34 cellular contexts compared by ENCODE assay signal in genomic region chr6:87919416-87919815, GRCh38.
"Had no signal": no experiment of that assay in that cellular context is flagged by ENCODE, and none has a peak within 500 bp of the region (broad histone marks: within the 10 kb centered on the region; RNA-seq: fewer than 3 reads in every experiment).

No MANE protein-coding gene starts in this region.

- H3K4me1 Mint-ChIP-seq: activated naive CD4-positive, alpha-beta T cell treated with anti-CD3 and anti-CD28 coated beads, Interleukin-2, amount 10 ng/mL, durations not matched to agents 7 days and 5 days had no signal

- H3K27me3 Mint-ChIP-seq: activated B cell treated with CpG ODN at 0.5 μM for 24 hours had no signal

- H3K36me3 Mint-ChIP-seq: activated CD4-positive, alpha-beta memory T cell treated with anti-CD3 and anti-CD28 coated beads for 36 hours; activated naive CD4-positive, alpha-beta T cell treated with anti-CD3 and anti-CD28 coated beads, Interleukin-2, amount 10 ng/mL, durations not matched to agents 7 days and 5 days; activated naive CD8-positive, alpha-beta T cell had no signal

- H3K9me3 ChIP-seq: colonic mucosa had no signal

- H3K9me3 Mint-ChIP-seq: activated CD4-positive, alpha-beta memory T cell treated with anti-CD3 and anti-CD28 coated beads for 36 hours; activated naive CD4-positive, alpha-beta T cell treated with anti-CD3 and anti-CD28 coated beads, Interleukin-2, amount 10 ng/mL, durations not matched to agents 7 days and 5 days; activated naive CD8-positive, alpha-beta T cell treated with anti-CD3 and anti-CD28 coated beads, Interleukin-2, amount 50 U/mL, for 24 hours; activated T-cell treated with anti-CD3 and anti-CD28 coated beads, Interleukin-2, amount 50 U/mL, for 4 hours; activated T-helper 1 cell treated with anti-CD3 and anti-CD28 coated beads, Interleukin-12 subunit alpha, Interleukin-12 subunit beta, Interleukin-2, Interleukin-4 antibody, amounts not matched to agents 30 ng/mL and 10 ng/mL and 1 ng/mL, durations not matched to agents 14 hours and 24 hours and 36 hours had no signal

- H3K27ac Mint-ChIP-seq: activated B cell treated with CpG ODN at 0.5 μM for 24 hours; activated CD4-positive, alpha-beta memory T cell treated with anti-CD3 and anti-CD28 coated beads for 36 hours; activated naive CD4-positive, alpha-beta T cell treated with anti-CD3 and anti-CD28 coated beads, Interleukin-2, amount 10 ng/mL, durations not matched to agents 7 days and 5 days; activated naive CD8-positive, alpha-beta T cell; activated naive CD8-positive, alpha-beta T cell treated with anti-CD3 and anti-CD28 coated beads, Interleukin-2, amount 50 U/mL, for 24 hours; activated T-helper 1 cell treated with anti-CD3 and anti-CD28 coated beads, Interleukin-12 subunit alpha, Interleukin-12 subunit beta, Interleukin-2, Interleukin-4 antibody, amounts not matched to agents 30 ng/mL and 10 ng/mL and 1 ng/mL, durations not matched to agents 14 hours and 24 hours and 36 hours had no signal

- H3K27me3 ChIP-seq: brain microvascular endothelial cell, colonic mucosa had no signal

- H3K4me1 ChIP-seq: colonic mucosa had no signal

- H3K4me3 ChIP-seq: colonic mucosa had no signal

- H3K4me3 Mint-ChIP-seq: activated B cell treated with CpG ODN at 0.5 μM for 24 hours; activated CD4-positive, alpha-beta memory T cell treated with anti-CD3 and anti-CD28 coated beads for 36 hours; activated naive CD4-positive, alpha-beta T cell treated with anti-CD3 and anti-CD28 coated beads, Interleukin-2, amount 10 ng/mL, durations not matched to agents 7 days and 5 days; activated naive CD8-positive, alpha-beta T cell; activated naive CD8-positive, alpha-beta T cell treated with anti-CD3 and anti-CD28 coated beads, Interleukin-2, amount 50 U/mL, for 24 hours; activated T-cell treated with anti-CD3 and anti-CD28 coated beads, Interleukin-2, amount 50 U/mL, for 4 hours; activated T-helper 1 cell treated with anti-CD3 and anti-CD28 coated beads, Interleukin-12 subunit alpha, Interleukin-12 subunit beta, Interleukin-2, Interleukin-4 antibody, amounts not matched to agents 30 ng/mL and 10 ng/mL and 1 ng/mL, durations not matched to agents 14 hours and 24 hours and 36 hours had no signal

- H3K36me3 ChIP-seq: brain microvascular endothelial cell, colonic mucosa had no signal

- DNase-seq: activated B cell treated with CpG ODN at 0.5 μM for 24 hours; activated CD4-positive, alpha-beta memory T cell treated with anti-CD3 and anti-CD28 coated beads for 36 hours; activated CD4-positive, alpha-beta T cell treated with anti-CD3 and anti-CD28 coated beads for 4 hours; activated CD4-positive, alpha-beta T cell treated with anti-CD3 and anti-CD28 coated beads, Interleukin-2, amount 50 U/mL, for 1 hour; activated CD4-positive, CD25-positive, alpha-beta regulatory T cell treated with anti-CD3 and anti-CD28 coated beads, Interleukin-2, amount 50 U/mL, for 72 hours; activated CD8-positive, alpha-beta memory T cell treated with anti-CD3 and anti-CD28 coated beads, Interleukin-2, amount 50 U/mL, for 4 hours; activated naive CD4-positive, alpha-beta T cell treated with anti-CD3 and anti-CD28 coated beads, Interleukin-2, amount 10 ng/mL, durations not matched to agents 7 days and 5 days; activated naive CD8-positive, alpha-beta T cell treated with anti-CD3 and anti-CD28 coated beads, Interleukin-2, amount 50 U/mL, for 24 hours; activated T-cell treated with anti-CD3 and anti-CD28 coated beads for 4 hours; activated T-cell treated with anti-CD3 and anti-CD28 coated beads, Interleukin-2, amount 50 U/mL, for 4 hours; anterior cingulate cortex; brain microvascular endothelial cell; central memory CD4-positive, alpha-beta T cell; colonic mucosa; KG1; NCI-H1092; NCI-H1436 treated with DMSO at 0.1 percent for 48 hours; NCI-H1694 treated with DMSO at 0.1 percent for 48 hours; NCI-H2029; NCI-H2227 treated with DMSO at 0.1 percent for 48 hours; NCI-H446; NCI-H510A treated with DMSO at 0.1 percent for 48 hours; NCI-H526 treated with DMSO at 0.1 percent for 48 hours; NCI-H774; OCI-M1; SHP77; SW 1271; T-helper 1 cell; T-helper 2 cell; T-helper 9 cell had no signal

- ATAC-seq: activated naive CD8-positive, alpha-beta T cell treated with anti-CD3 and anti-CD28 coated beads, Interleukin-2, amount 50 U/mL, for 24 hours; activated T-cell treated with anti-CD3 and anti-CD28 coated beads, Interleukin-2, amount 50 U/mL, for 4 hours; SK-N-SH treated with all-trans-retinoic acid at 6 μM for 48 hours had no signal

- H3K27ac ChIP-seq: brain microvascular endothelial cell, colonic mucosa, VCaP had no signal
